In the genomic region with DNA sequence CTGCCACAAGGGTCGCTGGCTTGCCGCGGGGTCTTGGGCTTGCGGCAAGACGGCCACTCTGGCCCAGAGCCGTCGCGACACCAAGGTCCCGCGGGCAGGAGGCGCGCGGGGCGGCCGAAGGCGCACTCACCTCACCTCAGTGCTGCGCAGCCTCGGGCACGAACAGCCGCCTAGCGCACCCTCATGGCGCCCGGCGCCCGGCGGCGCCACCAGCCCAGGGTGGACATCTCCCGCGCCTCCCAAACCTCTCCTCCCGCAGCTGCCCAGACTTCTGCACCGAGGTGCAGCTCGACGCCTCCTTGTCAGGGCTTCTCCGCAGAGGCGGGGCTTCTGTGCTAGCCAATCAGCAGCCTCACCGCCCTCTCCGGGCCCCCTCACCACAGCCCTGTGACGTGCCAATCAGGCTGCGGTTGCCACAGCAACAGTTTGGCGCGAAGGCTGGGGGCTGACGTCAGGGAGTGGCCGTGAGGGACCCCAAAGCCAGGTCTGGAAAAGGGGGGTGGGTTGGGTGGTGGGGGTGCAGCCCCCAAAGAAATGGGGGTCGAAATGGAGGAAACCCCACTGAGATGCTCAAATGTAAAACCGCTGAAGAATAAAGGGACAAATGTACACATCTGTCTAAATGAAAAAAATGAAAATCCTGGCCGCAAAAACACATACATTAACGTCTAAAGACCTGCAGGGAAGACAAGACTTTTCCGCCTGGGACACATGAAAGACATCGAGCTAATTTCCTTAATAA, we compare ENCODE assay signal across 1 cellular context.
A peak's percentile ranks its signal among the peaks of the same experiment; 100 is the strongest.
TF ChIP-seq lines count a peak whose summit lies in the region.

A gene (minus strand): TSS at position 275 of the 742 bp plus-strand sequence. CDS start 16,071 bp downstream, outside the sequence.
A gene (minus strand): TSS at position 275 of the 742 bp plus-strand sequence. CDS start 16,449 bp downstream, outside the sequence.

TF ChIP-seq in HepG2, 621 proteins besides CTCF, POLR2A, EP300 and RAD21 (continued from another document and continues in another):
- TF ChIP-seq ZNF558 (CRISPR knock-in tag; IDR thresholded peaks at IDR 0.05; ENCODE audit: borderline replicate concordance) (0 out of 2 replicates have a peak, but pooled peaks have one; percentile 40), ZNF563 (CRISPR knock-in tag; IDR thresholded peaks at IDR 0.05) (peak; percentile 74; the same call in 1 of the 2 replicates), ZNF598 (CRISPR knock-in tag; IDR thresholded peaks at IDR 0.05; ENCODE audit: borderline replicate concordance) (no peak), SP4 (CRISPR knock-in tag; IDR thresholded peaks at IDR 0.05) (0 out of 2 replicates have a peak, but pooled peaks have one; percentile 55), MEIS2 (CRISPR knock-in tag; IDR thresholded peaks at IDR 0.05) (peak; percentile 46; the same call in 1 of the 2 replicates), ZC3H13 (CRISPR knock-in tag; IDR thresholded peaks at IDR 0.05) (no peak; the same call in 1 of the 2 replicates), TBX2 (CRISPR knock-in tag; IDR thresholded peaks at IDR 0.05; ENCODE audit: borderline replicate concordance) (no peak), U2AF2 (IDR thresholded peaks at IDR 0.05; ENCODE audit: low read depth, low read length) (0 out of 2 replicates have a peak, but pooled peaks have one; percentile 48), ZNF431 (CRISPR knock-in tag; IDR thresholded peaks at IDR 0.05; ENCODE audit: borderline replicate concordance, low read depth) (peak; percentile 60; the same call in 1 of the 2 replicates), ATF7 (IDR thresholded peaks at IDR 0.05) (peak; percentile 34; the same call in 1 of the 2 replicates), ATF7 (CRISPR knock-in tag; IDR thresholded peaks at IDR 0.05) (no peak), ZNF124 (CRISPR knock-in tag; IDR thresholded peaks at IDR 0.05) (peak; percentile 48; the same call in 1 of the 2 replicates), ZBTB38 (CRISPR knock-in tag; IDR thresholded peaks at IDR 0.05) (peak; percentile 31; the same call in 1 of the 2 replicates), ZFP37 (CRISPR knock-in tag; IDR thresholded peaks at IDR 0.05; ENCODE audit: borderline replicate concordance) (0 out of 2 replicates have a peak, but pooled peaks have one; percentile 56), ZSCAN20 (CRISPR knock-in tag; IDR thresholded peaks at IDR 0.05; ENCODE audit: borderline replicate concordance) (0 out of 2 replicates have a peak, but pooled peaks have one; percentile 26), SNAPC2 (CRISPR knock-in tag; IDR thresholded peaks at IDR 0.05) (peak; percentile 31; the same call in 1 of the 2 replicates), HNF4G (IDR thresholded peaks at IDR 0.05; ENCODE audit: borderline replicate concordance, low read depth, low read length) (no peak), HNF4G (CRISPR knock-in tag; IDR thresholded peaks at IDR 0.05; ENCODE audit: borderline replicate concordance, low read depth) (no peak), SATB2 (CRISPR knock-in tag; IDR thresholded peaks at IDR 0.05) (0 out of 2 replicates have a peak, but pooled peaks have one; percentile 24), CREB1 (IDR thresholded peaks at IDR 0.05) (peak; percentile 91), CREB1 (CRISPR knock-in tag; IDR thresholded peaks at IDR 0.05) (peak; percentile 89), ZNF232 (CRISPR knock-in tag; IDR thresholded peaks at IDR 0.05; ENCODE audit: borderline replicate concordance) (no peak), U2AF1 (optimal IDR thresholded peaks at IDR 0.05; ENCODE audit: low read depth, low read length) (no peak), RXRA (CRISPR knock-in tag; IDR thresholded peaks at IDR 0.05) (no peak), ZNF543 (CRISPR knock-in tag; IDR thresholded peaks at IDR 0.05) (no peak), MEF2D (CRISPR knock-in tag; IDR thresholded peaks at IDR 0.05) (no peak), ZNF577 (CRISPR knock-in tag; IDR thresholded peaks at IDR 0.05; ENCODE audit: borderline replicate concordance, low read depth) (no peak), NR2F2 (IDR thresholded peaks at IDR 0.05; ENCODE audit: borderline replicate concordance, low read depth) (no peak), MTA3 (CRISPR knock-in tag; IDR thresholded peaks at IDR 0.05) (no peak), ZNF724P (CRISPR knock-in tag; IDR thresholded peaks at IDR 0.05; ENCODE audit: borderline replicate concordance) (no peak), GATA4 (IDR thresholded peaks at IDR 0.05; ENCODE audit: borderline replicate concordance, low read depth) (0 out of 2 replicates have a peak, but pooled peaks have one; percentile 39), KLF6 (CRISPR knock-in tag; IDR thresholded peaks at IDR 0.05) (peak; percentile 26; the same call in 1 of the 2 replicates)
- TF ChIP-seq, protein P1, sequence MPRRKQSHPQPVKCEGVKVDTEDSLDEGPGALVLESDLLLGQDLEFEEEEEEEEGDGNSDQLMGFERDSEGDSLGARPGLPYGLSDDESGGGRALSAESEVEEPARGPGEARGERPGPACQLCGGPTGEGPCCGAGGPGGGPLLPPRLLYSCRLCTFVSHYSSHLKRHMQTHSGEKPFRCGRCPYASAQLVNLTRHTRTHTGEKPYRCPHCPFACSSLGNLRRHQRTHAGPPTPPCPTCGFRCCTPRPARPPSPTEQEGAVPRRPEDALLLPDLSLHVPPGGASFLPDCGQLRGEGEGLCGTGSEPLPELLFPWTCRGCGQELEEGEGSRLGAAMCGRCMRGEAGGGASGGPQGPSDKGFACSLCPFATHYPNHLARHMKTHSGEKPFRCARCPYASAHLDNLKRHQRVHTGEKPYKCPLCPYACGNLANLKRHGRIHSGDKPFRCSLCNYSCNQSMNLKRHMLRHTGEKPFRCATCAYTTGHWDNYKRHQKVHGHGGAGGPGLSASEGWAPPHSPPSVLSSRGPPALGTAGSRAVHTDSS (CRISPR knock-in tag; conservative IDR thresholded peaks at IDR 0.05): no peak
- TF ChIP-seq, protein P2, sequence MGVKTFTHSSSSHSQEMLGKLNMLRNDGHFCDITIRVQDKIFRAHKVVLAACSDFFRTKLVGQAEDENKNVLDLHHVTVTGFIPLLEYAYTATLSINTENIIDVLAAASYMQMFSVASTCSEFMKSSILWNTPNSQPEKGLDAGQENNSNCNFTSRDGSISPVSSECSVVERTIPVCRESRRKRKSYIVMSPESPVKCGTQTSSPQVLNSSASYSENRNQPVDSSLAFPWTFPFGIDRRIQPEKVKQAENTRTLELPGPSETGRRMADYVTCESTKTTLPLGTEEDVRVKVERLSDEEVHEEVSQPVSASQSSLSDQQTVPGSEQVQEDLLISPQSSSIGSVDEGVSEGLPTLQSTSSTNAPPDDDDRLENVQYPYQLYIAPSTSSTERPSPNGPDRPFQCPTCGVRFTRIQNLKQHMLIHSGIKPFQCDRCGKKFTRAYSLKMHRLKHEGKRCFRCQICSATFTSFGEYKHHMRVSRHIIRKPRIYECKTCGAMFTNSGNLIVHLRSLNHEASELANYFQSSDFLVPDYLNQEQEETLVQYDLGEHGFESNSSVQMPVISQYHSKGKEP (CRISPR knock-in tag; IDR thresholded peaks at IDR 0.05): no peak
- TF ChIP-seq, protein P3, sequence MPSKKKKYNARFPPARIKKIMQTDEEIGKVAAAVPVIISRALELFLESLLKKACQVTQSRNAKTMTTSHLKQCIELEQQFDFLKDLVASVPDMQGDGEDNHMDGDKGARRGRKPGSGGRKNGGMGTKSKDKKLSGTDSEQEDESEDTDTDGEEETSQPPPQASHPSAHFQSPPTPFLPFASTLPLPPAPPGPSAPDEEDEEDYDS (CRISPR knock-in tag; IDR thresholded peaks at IDR 0.05): peak; percentile 99
- TF ChIP-seq, protein P4, sequence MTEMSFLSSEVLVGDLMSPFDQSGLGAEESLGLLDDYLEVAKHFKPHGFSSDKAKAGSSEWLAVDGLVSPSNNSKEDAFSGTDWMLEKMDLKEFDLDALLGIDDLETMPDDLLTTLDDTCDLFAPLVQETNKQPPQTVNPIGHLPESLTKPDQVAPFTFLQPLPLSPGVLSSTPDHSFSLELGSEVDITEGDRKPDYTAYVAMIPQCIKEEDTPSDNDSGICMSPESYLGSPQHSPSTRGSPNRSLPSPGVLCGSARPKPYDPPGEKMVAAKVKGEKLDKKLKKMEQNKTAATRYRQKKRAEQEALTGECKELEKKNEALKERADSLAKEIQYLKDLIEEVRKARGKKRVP (CRISPR knock-in tag; IDR thresholded peaks at IDR 0.05): 0 out of 4 replicates have a peak, but pooled peaks of 1 of the 2 experiments have one; percentile 16
- TF ChIP-seq, protein P5, sequence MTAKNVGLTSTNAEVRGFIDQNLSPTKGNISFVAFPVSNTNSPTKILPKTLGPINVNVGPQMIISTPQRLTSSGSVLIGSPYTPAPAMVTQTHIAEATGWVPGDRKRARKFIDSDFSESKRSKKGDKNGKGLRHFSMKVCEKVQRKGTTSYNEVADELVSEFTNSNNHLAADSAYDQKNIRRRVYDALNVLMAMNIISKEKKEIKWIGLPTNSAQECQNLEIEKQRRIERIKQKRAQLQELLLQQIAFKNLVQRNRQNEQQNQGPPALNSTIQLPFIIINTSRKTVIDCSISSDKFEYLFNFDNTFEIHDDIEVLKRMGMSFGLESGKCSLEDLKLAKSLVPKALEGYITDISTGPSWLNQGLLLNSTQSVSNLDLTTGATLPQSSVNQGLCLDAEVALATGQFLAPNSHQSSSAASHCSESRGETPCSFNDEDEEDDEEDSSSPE (CRISPR knock-in tag; IDR thresholded peaks at IDR 0.05): peak; percentile 76
- TF ChIP-seq, protein P6, sequence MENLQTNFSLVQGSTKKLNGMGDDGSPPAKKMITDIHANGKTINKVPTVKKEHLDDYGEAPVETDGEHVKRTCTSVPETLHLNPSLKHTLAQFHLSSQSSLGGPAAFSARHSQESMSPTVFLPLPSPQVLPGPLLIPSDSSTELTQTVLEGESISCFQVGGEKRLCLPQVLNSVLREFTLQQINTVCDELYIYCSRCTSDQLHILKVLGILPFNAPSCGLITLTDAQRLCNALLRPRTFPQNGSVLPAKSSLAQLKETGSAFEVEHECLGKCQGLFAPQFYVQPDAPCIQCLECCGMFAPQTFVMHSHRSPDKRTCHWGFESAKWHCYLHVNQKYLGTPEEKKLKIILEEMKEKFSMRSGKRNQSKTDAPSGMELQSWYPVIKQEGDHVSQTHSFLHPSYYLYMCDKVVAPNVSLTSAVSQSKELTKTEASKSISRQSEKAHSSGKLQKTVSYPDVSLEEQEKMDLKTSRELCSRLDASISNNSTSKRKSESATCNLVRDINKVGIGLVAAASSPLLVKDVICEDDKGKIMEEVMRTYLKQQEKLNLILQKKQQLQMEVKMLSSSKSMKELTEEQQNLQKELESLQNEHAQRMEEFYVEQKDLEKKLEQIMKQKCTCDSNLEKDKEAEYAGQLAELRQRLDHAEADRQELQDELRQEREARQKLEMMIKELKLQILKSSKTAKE (CRISPR knock-in tag; IDR thresholded peaks at IDR 0.05; ENCODE audit: borderline replicate concordance): peak; percentile 39; the same call in 1 of the 2 replicates
- TF ChIP-seq, protein P7, sequence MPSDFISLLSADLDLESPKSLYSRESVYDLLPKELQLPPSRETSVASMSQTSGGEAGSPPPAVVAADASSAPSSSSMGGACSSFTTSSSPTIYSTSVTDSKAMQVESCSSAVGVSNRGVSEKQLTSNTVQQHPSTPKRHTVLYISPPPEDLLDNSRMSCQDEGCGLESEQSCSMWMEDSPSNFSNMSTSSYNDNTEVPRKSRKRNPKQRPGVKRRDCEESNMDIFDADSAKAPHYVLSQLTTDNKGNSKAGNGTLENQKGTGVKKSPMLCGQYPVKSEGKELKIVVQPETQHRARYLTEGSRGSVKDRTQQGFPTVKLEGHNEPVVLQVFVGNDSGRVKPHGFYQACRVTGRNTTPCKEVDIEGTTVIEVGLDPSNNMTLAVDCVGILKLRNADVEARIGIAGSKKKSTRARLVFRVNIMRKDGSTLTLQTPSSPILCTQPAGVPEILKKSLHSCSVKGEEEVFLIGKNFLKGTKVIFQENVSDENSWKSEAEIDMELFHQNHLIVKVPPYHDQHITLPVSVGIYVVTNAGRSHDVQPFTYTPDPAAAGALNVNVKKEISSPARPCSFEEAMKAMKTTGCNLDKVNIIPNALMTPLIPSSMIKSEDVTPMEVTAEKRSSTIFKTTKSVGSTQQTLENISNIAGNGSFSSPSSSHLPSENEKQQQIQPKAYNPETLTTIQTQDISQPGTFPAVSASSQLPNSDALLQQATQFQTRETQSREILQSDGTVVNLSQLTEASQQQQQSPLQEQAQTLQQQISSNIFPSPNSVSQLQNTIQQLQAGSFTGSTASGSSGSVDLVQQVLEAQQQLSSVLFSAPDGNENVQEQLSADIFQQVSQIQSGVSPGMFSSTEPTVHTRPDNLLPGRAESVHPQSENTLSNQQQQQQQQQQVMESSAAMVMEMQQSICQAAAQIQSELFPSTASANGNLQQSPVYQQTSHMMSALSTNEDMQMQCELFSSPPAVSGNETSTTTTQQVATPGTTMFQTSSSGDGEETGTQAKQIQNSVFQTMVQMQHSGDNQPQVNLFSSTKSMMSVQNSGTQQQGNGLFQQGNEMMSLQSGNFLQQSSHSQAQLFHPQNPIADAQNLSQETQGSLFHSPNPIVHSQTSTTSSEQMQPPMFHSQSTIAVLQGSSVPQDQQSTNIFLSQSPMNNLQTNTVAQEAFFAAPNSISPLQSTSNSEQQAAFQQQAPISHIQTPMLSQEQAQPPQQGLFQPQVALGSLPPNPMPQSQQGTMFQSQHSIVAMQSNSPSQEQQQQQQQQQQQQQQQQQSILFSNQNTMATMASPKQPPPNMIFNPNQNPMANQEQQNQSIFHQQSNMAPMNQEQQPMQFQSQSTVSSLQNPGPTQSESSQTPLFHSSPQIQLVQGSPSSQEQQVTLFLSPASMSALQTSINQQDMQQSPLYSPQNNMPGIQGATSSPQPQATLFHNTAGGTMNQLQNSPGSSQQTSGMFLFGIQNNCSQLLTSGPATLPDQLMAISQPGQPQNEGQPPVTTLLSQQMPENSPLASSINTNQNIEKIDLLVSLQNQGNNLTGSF (CRISPR knock-in tag; IDR thresholded peaks at IDR 0.05): peak; percentile 38; the same call in 1 of the 2 replicates
- TF ChIP-seq, protein P8, sequence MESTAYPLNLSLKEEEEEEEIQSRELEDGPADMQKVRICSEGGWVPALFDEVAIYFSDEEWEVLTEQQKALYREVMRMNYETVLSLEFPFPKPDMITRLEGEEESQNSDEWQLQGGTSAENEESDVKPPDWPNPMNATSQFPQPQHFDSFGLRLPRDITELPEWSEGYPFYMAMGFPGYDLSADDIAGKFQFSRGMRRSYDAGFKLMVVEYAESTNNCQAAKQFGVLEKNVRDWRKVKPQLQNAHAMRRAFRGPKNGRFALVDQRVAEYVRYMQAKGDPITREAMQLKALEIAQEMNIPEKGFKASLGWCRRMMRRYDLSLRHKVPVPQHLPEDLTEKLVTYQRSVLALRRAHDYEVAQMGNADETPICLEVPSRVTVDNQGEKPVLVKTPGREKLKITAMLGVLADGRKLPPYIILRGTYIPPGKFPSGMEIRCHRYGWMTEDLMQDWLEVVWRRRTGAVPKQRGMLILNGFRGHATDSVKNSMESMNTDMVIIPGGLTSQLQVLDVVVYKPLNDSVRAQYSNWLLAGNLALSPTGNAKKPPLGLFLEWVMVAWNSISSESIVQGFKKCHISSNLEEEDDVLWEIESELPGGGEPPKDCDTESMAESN (CRISPR knock-in tag; conservative IDR thresholded peaks at IDR 0.05): peak; percentile 60; the same call in 1 of the 2 replicates
- TF ChIP-seq, protein P9, sequence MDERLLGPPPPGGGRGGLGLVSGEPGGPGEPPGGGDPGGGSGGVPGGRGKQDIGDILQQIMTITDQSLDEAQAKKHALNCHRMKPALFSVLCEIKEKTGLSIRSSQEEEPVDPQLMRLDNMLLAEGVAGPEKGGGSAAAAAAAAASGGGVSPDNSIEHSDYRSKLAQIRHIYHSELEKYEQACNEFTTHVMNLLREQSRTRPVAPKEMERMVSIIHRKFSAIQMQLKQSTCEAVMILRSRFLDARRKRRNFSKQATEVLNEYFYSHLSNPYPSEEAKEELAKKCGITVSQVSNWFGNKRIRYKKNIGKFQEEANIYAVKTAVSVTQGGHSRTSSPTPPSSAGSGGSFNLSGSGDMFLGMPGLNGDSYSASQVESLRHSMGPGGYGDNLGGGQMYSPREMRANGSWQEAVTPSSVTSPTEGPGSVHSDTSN (CRISPR knock-in tag; IDR thresholded peaks at IDR 0.05): peak; percentile 90
